ENCODE assay signal across 11 cellular contexts in the genomic region with DNA sequence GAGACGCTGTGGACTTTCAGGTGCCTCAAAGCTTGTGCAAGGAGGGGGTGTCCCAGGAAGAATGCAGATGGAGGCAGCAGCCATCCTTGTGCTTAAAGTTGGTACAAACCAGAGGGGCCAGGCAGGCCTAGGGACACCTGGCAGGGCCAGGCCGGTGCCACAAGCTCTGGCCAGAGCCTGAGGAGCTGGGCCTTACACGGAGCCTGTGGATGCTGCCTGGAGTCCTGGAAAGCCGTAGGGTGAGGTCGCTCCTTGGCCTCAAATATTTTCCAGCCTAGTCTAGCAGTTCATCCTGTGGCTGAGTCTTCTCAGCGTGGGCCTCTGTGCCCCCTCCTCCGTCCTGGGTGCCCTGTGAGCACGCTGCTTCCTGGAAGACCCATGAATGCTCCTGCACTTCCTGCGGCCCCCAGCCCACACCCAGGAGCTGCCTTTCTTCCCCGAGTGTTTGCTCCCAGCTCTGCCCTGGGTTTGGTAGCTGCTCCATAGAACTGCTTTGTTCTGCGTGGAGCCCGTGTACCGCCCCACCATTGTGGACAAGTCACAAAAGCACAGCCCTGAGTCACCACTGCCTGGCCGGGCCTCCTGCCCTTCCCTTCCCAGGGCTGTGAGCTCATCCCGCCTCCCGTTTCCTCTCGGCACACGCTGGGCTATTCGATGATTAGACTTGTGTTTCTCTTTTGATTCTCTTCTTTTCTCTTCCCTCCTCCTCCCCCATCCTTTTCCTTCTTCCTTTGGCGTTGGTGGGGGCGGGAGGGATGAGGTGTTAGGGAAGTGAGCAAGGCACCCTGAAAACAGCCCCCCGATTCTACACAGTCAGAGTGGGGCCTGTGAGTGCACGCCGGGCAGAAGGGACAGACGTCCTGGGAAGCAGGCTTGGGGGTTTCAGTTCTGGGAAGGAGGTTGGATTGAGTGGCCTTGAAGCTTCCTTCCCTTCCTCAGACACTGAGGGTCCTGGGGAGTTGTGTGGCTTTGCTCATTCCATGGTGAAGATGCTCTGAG.
A peak's percentile ranks its signal among the peaks of the same experiment; 100 is the strongest.
DNase-seq lines count a peak whose midpoint lies in the region; ATAC-seq and TF ChIP-seq lines count a peak whose summit lies in the region.
"Had no signal": no experiment of that assay in that cellular context is flagged by ENCODE, and none has a peak within 500 bp of the region (broad histone marks: within the 10 kb centered on the region; RNA-seq: fewer than 3 reads in every experiment).

No MANE protein-coding gene starts in this region.

- intact Hi-C loops in CD14-positive monocyte (cut with micrococcal nuclease) (no loop called here), cardiac septum (cut with DNase I) (no loop called here)

- TF ChIP-seq CTCF in CD14-positive monocyte (IDR thresholded peaks at IDR 0.05) (no peak), SK-N-SH (IDR thresholded peaks at IDR 0.05) (no peak)

- H3K4me2 ChIP-seq in SK-N-SH = peak overlapping the region; percentile 35

- no peak for ATAC-seq in activated naive CD4-positive, alpha-beta T cell treated with anti-CD3 and anti-CD28 coated beads, Interleukin-2, amount 50 U/mL, for 72 hours

- POLR2A ChIA-PET in SK-N-SH (lab: Yijun Ruan, JAX) = no interaction called here

- H3K9me2 ChIP-seq in SK-N-SH = no peaks in the 10 kb centered on the region

- 22% methylated on average over 23 of the region's 25 CpGs for WGBS in SK-N-SH (ENCODE audit: low lambda C conversion rate)

- no peaks in the 10 kb centered on the region for H3F3A ChIP-seq in SK-N-SH (replicated peaks; ENCODE audit: insufficient read depth)

- CTCF ChIA-PET in SK-N-SH (lab: Yijun Ruan, JAX) = no interaction called here

- no peak for TF ChIP-seq EP300 in SK-N-SH (IDR thresholded peaks at IDR 0.05; ENCODE audit: borderline replicate concordance in 1 of 2, low read depth in 1 of 2, low read length in 1 of 2)

- no peak for TF ChIP-seq RAD21 in SK-N-SH (IDR thresholded peaks at IDR 0.05; ENCODE audit: low read length)

- no peaks in the 10 kb centered on the region for H3K79me2 ChIP-seq in SK-N-SH (ENCODE audit: insufficient read depth)

- H3K27ac Mint-ChIP-seq in CD14-positive monocyte = no peak overlapping the region
- no peak overlapping the region for H3K27ac Mint-ChIP-seq in activated naive CD4-positive, alpha-beta T cell treated with anti-CD3 and anti-CD28 coated beads, Interleukin-2, amount 50 U/mL, for 72 hours

- H3K36me3 Mint-ChIP-seq in CD14-positive monocyte = no peaks in the 10 kb centered on the region
- H3K36me3 Mint-ChIP-seq in activated naive CD4-positive, alpha-beta T cell treated with anti-CD3 and anti-CD28 coated beads, Interleukin-2, amount 50 U/mL, for 72 hours = no peaks in the 10 kb centered on the region

- H3K4me3 Mint-ChIP-seq in CD14-positive monocyte = no peak overlapping the region
- H3K4me3 Mint-ChIP-seq: stimulated activated naive CD8-positive, alpha-beta T cell treated with anti-CD3 and anti-CD28 coated beads, Interleukin-15, Interleukin-2, amounts not matched to agents 100 ng/mL and 50 ng/mL, for 24 hours had no signal

- H3K27ac ChIP-seq in SK-N-SH (ENCODE audit: low read depth in 2 of 2, low read length in 1 of 2) (no peak overlapping the region), SJCRH30 (no peak overlapping the region)

- H3K4me1 ChIP-seq in SK-N-SH (ENCODE audit: control insufficient read depth in 1 of 2, insufficient read depth in 2 of 2, low read depth in 1 of 2, low read length in 1 of 2) = peaks cover 0 to 8% of the 10 kb centered on the region in 2 experiments; a peak in 2 of 4 replicates
- peaks cover 12% of the 10 kb centered on the region for H3K4me1 ChIP-seq in neuron (ENCODE audit: insufficient read depth, low read length)
- H3K4me1 ChIP-seq in SJCRH30 = no peaks in the 10 kb centered on the region

- H3K27me3 ChIP-seq in SK-N-SH (ENCODE audit: insufficient read depth) = peaks cover 37% of the 10 kb centered on the region; the same call in 1 of the 2 replicates
- H3K27me3 ChIP-seq in neuron (ENCODE audit: insufficient read depth, low read length) = no peaks in the 10 kb centered on the region
- H3K27me3 ChIP-seq in SJCRH30 = peaks cover 42% of the 10 kb centered on the region

- H3K36me3 ChIP-seq in SK-N-SH (replicated peaks in 1 of 2; ENCODE audit: control insufficient read depth in 1 of 2, insufficient read depth in 2 of 2, low read length in 1 of 2) (no peaks in the 10 kb centered on the region), neuron (ENCODE audit: insufficient read depth, low read length) (no peaks in the 10 kb centered on the region), SJCRH30 (no peaks in the 10 kb centered on the region)

- H2AFZ ChIP-seq in SK-N-SH (ENCODE audit: low read depth) = peak overlapping the region; percentile 90
- H2AFZ ChIP-seq in neuron (ENCODE audit: low read depth, low read length) = peak overlapping the region; percentile 48

- no peaks in the 10 kb centered on the region for H3K4me1 Mint-ChIP-seq in CD14-positive monocyte

- H4K20me1 ChIP-seq in SK-N-SH (ENCODE audit: insufficient read depth) = no peaks in the 10 kb centered on the region

- H3K9me3 ChIP-seq in SK-N-SH (no peaks in the 10 kb centered on the region), neuron (ENCODE audit: low read length) (no peaks in the 10 kb centered on the region), SJCRH30 (replicated peaks) (no peaks in the 10 kb centered on the region)

- peaks cover 0 to 16% (median 5%) of the 10 kb centered on the region in 7 donors for H3K9me3 Mint-ChIP-seq in CD14-positive monocyte
- no peaks in the 10 kb centered on the region for H3K9me3 Mint-ChIP-seq in activated naive CD4-positive, alpha-beta T cell treated with anti-CD3 and anti-CD28 coated beads, Interleukin-2, amount 50 U/mL, for 72 hours
- H3K9me3 Mint-ChIP-seq: stimulated activated naive CD8-positive, alpha-beta T cell treated with anti-CD3 and anti-CD28 coated beads, Interleukin-15, Interleukin-2, amounts not matched to agents 100 ng/mL and 50 ng/mL, for 24 hours had no signal

- DNase-seq in CD14-positive monocyte (ENCODE audit: low spot score) (peak; percentile 25), SK-N-SH (no peak), cardiac septum (ENCODE audit: low spot score) (peak; percentile 81), SJCRH30 (no peak), GDM1 (lab: John Stamatoyannopoulos, UW) (no peak)
- DNase-seq in stimulated activated naive CD4-positive, alpha-beta T cell treated with Interleukin-2 at 50 U/mL for 16 hours (lab: John Stamatoyannopoulos, UW) = no peak
- no peak for DNase-seq in activated naive CD4-positive, alpha-beta T cell treated with anti-CD3 and anti-CD28 coated beads, Interleukin-2, amount 50 U/mL, for 72 hours (ENCODE audit: low spot score in 2 of 2)
- DNase-seq: AML-193, MV-4-11 had no signal

- H3K9ac ChIP-seq in SK-N-SH = peak overlapping the region; percentile 43; the same call in 1 of the 2 replicates

- H3K27me3 Mint-ChIP-seq in CD14-positive monocyte (ENCODE audit: low read depth in 3 of 3) = peaks cover 2 to 4% (median 4%) of the 10 kb centered on the region in 3 donors
- H3K27me3 Mint-ChIP-seq: stimulated activated naive CD8-positive, alpha-beta T cell treated with anti-CD3 and anti-CD28 coated beads, Interleukin-15, Interleukin-2, amounts not matched to agents 100 ng/mL and 50 ng/mL, for 24 hours had no signal

- H3K4me3 ChIP-seq in SK-N-SH (ENCODE audit: low read depth in 2 of 2, low read length in 1 of 2) = 0 out of 4 replicates have a peak overlapping the region, but pooled peaks of 1 of the 2 experiments have one; percentile 12
- H3K4me3 ChIP-seq in neuron (ENCODE audit: low read length) = no peak overlapping the region
- no peak overlapping the region for H3K4me3 ChIP-seq in SJCRH30

TF ChIP-seq in SK-N-SH, 30 proteins besides CTCF, POLR2A, EP300 and RAD21:
- TF ChIP-seq FOXM1 (IDR thresholded peaks at IDR 0.05; ENCODE audit: low read depth) = no peak
- TF ChIP-seq, protein P1, sequence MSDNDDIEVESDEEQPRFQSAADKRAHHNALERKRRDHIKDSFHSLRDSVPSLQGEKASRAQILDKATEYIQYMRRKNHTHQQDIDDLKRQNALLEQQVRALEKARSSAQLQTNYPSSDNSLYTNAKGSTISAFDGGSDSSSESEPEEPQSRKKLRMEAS (IDR thresholded peaks at IDR 0.05; ENCODE audit: low read depth) = peak; percentile 73
- peak; percentile 57; the same call in 1 of the 2 replicates for TF ChIP-seq FOSL2 (IDR thresholded peaks at IDR 0.05; ENCODE audit: borderline replicate concordance, low read depth)
- TF ChIP-seq SMC3 (IDR thresholded peaks at IDR 0.05; ENCODE audit: low read depth, low read length) = no peak
- TF ChIP-seq, protein P2, sequence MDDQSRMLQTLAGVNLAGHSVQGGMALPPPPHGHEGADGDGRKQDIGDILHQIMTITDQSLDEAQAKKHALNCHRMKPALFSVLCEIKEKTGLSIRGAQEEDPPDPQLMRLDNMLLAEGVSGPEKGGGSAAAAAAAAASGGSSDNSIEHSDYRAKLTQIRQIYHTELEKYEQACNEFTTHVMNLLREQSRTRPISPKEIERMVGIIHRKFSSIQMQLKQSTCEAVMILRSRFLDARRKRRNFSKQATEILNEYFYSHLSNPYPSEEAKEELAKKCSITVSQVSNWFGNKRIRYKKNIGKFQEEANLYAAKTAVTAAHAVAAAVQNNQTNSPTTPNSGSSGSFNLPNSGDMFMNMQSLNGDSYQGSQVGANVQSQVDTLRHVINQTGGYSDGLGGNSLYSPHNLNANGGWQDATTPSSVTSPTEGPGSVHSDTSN (IDR thresholded peaks at IDR 0.05) = no peak
- TF ChIP-seq EZH2phosphoT487 (IDR thresholded peaks at IDR 0.05; ENCODE audit: borderline replicate concordance, low read depth) = no peak
- no peak for TF ChIP-seq GABPA (IDR thresholded peaks at IDR 0.05; ENCODE audit: low read depth)
- peak; percentile 17; the same call in 1 of the 2 replicates for TF ChIP-seq SIN3A (IDR thresholded peaks at IDR 0.05; ENCODE audit: borderline replicate concordance, low read depth, low read length)
- TF ChIP-seq, protein P3, sequence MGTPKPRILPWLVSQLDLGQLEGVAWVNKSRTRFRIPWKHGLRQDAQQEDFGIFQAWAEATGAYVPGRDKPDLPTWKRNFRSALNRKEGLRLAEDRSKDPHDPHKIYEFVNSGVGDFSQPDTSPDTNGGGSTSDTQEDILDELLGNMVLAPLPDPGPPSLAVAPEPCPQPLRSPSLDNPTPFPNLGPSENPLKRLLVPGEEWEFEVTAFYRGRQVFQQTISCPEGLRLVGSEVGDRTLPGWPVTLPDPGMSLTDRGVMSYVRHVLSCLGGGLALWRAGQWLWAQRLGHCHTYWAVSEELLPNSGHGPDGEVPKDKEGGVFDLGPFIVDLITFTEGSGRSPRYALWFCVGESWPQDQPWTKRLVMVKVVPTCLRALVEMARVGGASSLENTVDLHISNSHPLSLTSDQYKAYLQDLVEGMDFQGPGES (IDR thresholded peaks at IDR 0.05; ENCODE audit: low read depth, low read length) = no peak
- no peak for TF ChIP-seq TAF1 (IDR thresholded peaks at IDR 0.05; ENCODE audit: borderline replicate concordance, low read depth, low read length)

Comparison
In these comparisons a context has a peak if more than half of its experiments do, and no peak if none do; other contexts are left out.
1. DNase-seq: peak in CD14-positive monocyte (single experiment) and cardiac septum (single experiment); none in SK-N-SH (single experiment), stimulated activated naive CD4-positive, alpha-beta T cell treated with Interleukin-2 at 50 U/mL for 16 hours (single experiment), activated naive CD4-positive, alpha-beta T cell treated with anti-CD3 and anti-CD28 coated beads, Interleukin-2, amount 50 U/mL, for 72 hours (0 of 2), SJCRH30 (0 of 2) and GDM1 (single experiment).